In the genomic region with DNA sequence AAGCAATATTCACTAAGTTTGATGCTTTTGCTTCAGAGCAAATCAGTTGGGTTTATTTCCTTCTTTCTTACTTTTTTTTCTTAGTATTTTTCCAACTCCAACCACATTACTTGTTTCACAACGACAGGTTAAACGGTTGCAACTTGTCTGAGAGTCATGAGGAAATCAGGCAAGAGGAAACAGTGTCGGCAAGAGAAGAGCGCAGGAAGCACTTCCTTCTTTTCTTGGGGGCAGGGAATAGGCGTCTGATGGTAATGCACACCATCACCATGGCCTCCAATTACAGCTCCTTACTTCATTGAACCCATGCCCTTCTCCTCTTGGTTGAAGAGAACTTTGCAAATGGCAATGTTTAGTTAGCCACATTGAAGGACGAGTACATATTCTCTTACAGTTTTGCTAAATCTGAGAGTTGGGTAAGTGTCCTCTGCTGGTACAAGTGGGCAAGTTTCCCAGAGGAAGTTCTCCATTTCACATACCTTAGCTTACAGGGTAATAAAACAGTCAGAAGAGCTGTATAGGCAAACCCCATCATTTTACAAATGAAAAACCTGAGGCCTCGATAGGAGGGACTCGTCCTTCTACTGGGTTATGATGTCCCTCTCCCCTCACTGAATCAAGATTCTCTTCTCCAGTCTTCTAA, we compare ENCODE assay signal across 19 cellular contexts. TPM values are rescaled to one million over a fixed set of nuclear protein-coding genes. Genes with fewer than 3 reads are reported as not detected.
DNase-seq lines count a peak whose midpoint lies in the region; ATAC-seq, FAIRE-seq and TF ChIP-seq lines count a peak whose summit lies in the region.
"Had no signal": no experiment of that assay in that cellular context is flagged by ENCODE, and none has a peak within 500 bp of the region (broad histone marks: within the 10 kb centered on the region; RNA-seq: fewer than 3 reads in every experiment).

No MANE protein-coding gene starts in this region.

- DNase-seq in GM12891 (ENCODE audit: insufficient read length, low spot score) (no peak), NOMO-1 treated with DMSO at 0.1 percent for 48 hours (lab: John Stamatoyannopoulos, UW; ENCODE audit: unreplicated experiment) (peak; percentile 97), ecto neural progenitor cell (ENCODE audit: low spot score) (no peak), COR-L47 (lab: John Stamatoyannopoulos, UW) (no peak), H7 (no peak)
- DNase-seq in naive thymus-derived CD4-positive, alpha-beta T cell, result no peak
- DNase-seq in activated T-cell treated with anti-CD3 and anti-CD28 coated beads, Interleukin-2, amount 50 U/mL, for 48 hours, result no peak
- DNase-seq: activated CD4-positive, alpha-beta T cell treated with anti-CD3 and anti-CD28 coated beads, Interleukin-2, amount 10 ng/mL, durations not matched to agents 7 days and 5 days; activated naive CD4-positive, alpha-beta T cell treated with anti-CD3 and anti-CD28 coated beads, Interleukin-2, amount 50 U/mL, for 16 hours; dermis blood vessel endothelial cell; DMS153; heart left ventricle; islet precursor cell; NCI-H446; stimulated activated CD4-positive, alpha-beta T cell treated with anti-CD3 and anti-CD28 coated beads, Interleukin-4, amount 100 ng/mL, for 1 hour had no signal

- H3K27me3 Mint-ChIP-seq in dendritic cell treated with granulocyte-macrophage colony-stimulating factor and Interleukin-4, amounts not matched to agents 40 ng/mL and 50 ng/mL, for 4 days, result no peaks in the 10 kb centered on the region
- peaks cover 0 to 18% (median 14%) of the 10 kb centered on the region in 5 donors for H3K27me3 Mint-ChIP-seq in naive thymus-derived CD4-positive, alpha-beta T cell
- H3K27me3 Mint-ChIP-seq: activated CD4-positive, alpha-beta T cell treated with anti-CD3 and anti-CD28 coated beads, Interleukin-2, amount 10 ng/mL, durations not matched to agents 7 days and 5 days had no signal

- H3K4me1 Mint-ChIP-seq in dendritic cell treated with granulocyte-macrophage colony-stimulating factor and Interleukin-4, amounts not matched to agents 40 ng/mL and 50 ng/mL, for 4 days (ENCODE audit: low read depth), result peaks cover 51% of the 10 kb centered on the region
- H3K4me1 Mint-ChIP-seq in naive thymus-derived CD4-positive, alpha-beta T cell, result peaks cover 0 to 14% (median 0%) of the 10 kb centered on the region in 7 donors

- CTCF ChIA-PET in naive thymus-derived CD4-positive, alpha-beta T cell (lab: Charles Lee), result no interaction called here

- H3K27ac ChIP-seq in naive thymus-derived CD4-positive, alpha-beta T cell (ENCODE audit: low read depth, low read length), result no peak overlapping the region
- H3K27ac ChIP-seq: suprapubic skin had no signal

- H3K27me3 ChIP-seq in naive thymus-derived CD4-positive, alpha-beta T cell (ENCODE audit: control insufficient read depth in 2 of 2, insufficient read depth in 2 of 2, low read length in 2 of 2), result no peaks in the 10 kb centered on the region
- no peaks in the 10 kb centered on the region for H3K27me3 ChIP-seq in H7 (ENCODE audit: control insufficient read depth, insufficient read depth, low read length)
- H3K27me3 ChIP-seq: heart left ventricle, suprapubic skin had no signal

- FAIRE-seq in GM12891 (lab: Jason Lieb, UNC), result no peak

- no peak overlapping the region for H3K4me3 ChIP-seq in naive thymus-derived CD4-positive, alpha-beta T cell (ENCODE audit: low read length)
- H3K4me3 ChIP-seq in H7 (ENCODE audit: insufficient read depth, low read depth, low read length), result no peak overlapping the region
- H3K4me3 ChIP-seq: heart left ventricle, suprapubic skin had no signal

- no peaks in the 10 kb centered on the region for H3K9me3 ChIP-seq in naive thymus-derived CD4-positive, alpha-beta T cell (ENCODE audit: control insufficient read depth in 2 of 3, low read length in 3 of 3)
- H3K9me3 ChIP-seq: heart left ventricle, suprapubic skin had no signal

- intact Hi-C loops in dendritic cell treated with granulocyte-macrophage colony-stimulating factor and Interleukin-4, amounts not matched to agents 40 ng/mL and 50 ng/mL, for 4 days (cut with micrococcal nuclease), result loop anchor here (10.0 kb wide), 1 partner anchor 133 kb away; the partner anchor contains the start of gene CXCL1
- intact Hi-C loops in naive thymus-derived CD4-positive, alpha-beta T cell (cut with micrococcal nuclease), result no loop called here

- ATAC-seq in naive thymus-derived CD4-positive, alpha-beta T cell, result peak; percentile 65
- ATAC-seq: esophagus mucosa had no signal

- no peaks in the 10 kb centered on the region for H3K36me3 Mint-ChIP-seq in dendritic cell treated with granulocyte-macrophage colony-stimulating factor and Interleukin-4, amounts not matched to agents 40 ng/mL and 50 ng/mL, for 4 days (ENCODE audit: low read depth)
- no peaks in the 10 kb centered on the region for H3K36me3 Mint-ChIP-seq in naive thymus-derived CD4-positive, alpha-beta T cell

- no peaks in the 10 kb centered on the region for H3K36me3 ChIP-seq in naive thymus-derived CD4-positive, alpha-beta T cell (ENCODE audit: control insufficient read depth in 2 of 3, insufficient read depth in 3 of 3, low read length in 3 of 3)
- no peaks in the 10 kb centered on the region for H3K36me3 ChIP-seq in H7 (replicated peaks; ENCODE audit: control insufficient read depth, insufficient read depth, low read length)
- H3K36me3 ChIP-seq: heart left ventricle, suprapubic skin had no signal

- no peaks in the 10 kb centered on the region for H3K9me3 Mint-ChIP-seq in dendritic cell treated with granulocyte-macrophage colony-stimulating factor and Interleukin-4, amounts not matched to agents 40 ng/mL and 50 ng/mL, for 4 days
- peaks cover 0 to 2% (median 0%) of the 10 kb centered on the region in 11 donors for H3K9me3 Mint-ChIP-seq in naive thymus-derived CD4-positive, alpha-beta T cell
- H3K9me3 Mint-ChIP-seq: activated CD4-positive, alpha-beta T cell treated with anti-CD3 and anti-CD28 coated beads, Interleukin-2, amount 10 ng/mL, durations not matched to agents 7 days and 5 days had no signal

- POLR2A ChIA-PET in naive thymus-derived CD4-positive, alpha-beta T cell (lab: Charles Lee), result no interaction called here

- TF ChIP-seq POLR2A in GM12891 (IDR thresholded peaks at IDR 0.05; ENCODE audit: low read depth, low read length), result no peak

- peak overlapping the region; percentile 24 for H3K27ac Mint-ChIP-seq in dendritic cell treated with granulocyte-macrophage colony-stimulating factor and Interleukin-4, amounts not matched to agents 40 ng/mL and 50 ng/mL, for 4 days
- H3K27ac Mint-ChIP-seq in naive thymus-derived CD4-positive, alpha-beta T cell, result no peak overlapping the region
- H3K27ac Mint-ChIP-seq: activated CD4-positive, alpha-beta T cell treated with anti-CD3 and anti-CD28 coated beads, Interleukin-2, amount 10 ng/mL, durations not matched to agents 7 days and 5 days; B cell had no signal

- H3K4me3 Mint-ChIP-seq in dendritic cell treated with granulocyte-macrophage colony-stimulating factor and Interleukin-4, amounts not matched to agents 40 ng/mL and 50 ng/mL, for 4 days, result no peak overlapping the region
- H3K4me3 Mint-ChIP-seq in naive thymus-derived CD4-positive, alpha-beta T cell, result no peak overlapping the region
- H3K4me3 Mint-ChIP-seq: activated CD4-positive, alpha-beta T cell treated with anti-CD3 and anti-CD28 coated beads, Interleukin-2, amount 10 ng/mL, durations not matched to agents 7 days and 5 days; B cell had no signal

- H3K4me1 ChIP-seq in naive thymus-derived CD4-positive, alpha-beta T cell (ENCODE audit: control insufficient read depth in 2 of 2, insufficient read depth in 2 of 2, low read length in 2 of 2), result no peaks in the 10 kb centered on the region

TF ChIP-seq in GM12891, 5 proteins besides CTCF, POLR2A, EP300 and RAD21:
- TF ChIP-seq SPI1 (IDR thresholded peaks at IDR 0.05; ENCODE audit: low read depth, low read length) (peak; percentile 56), PAX5 (IDR thresholded peaks at IDR 0.05; ENCODE audit: insufficient read depth, low read length, severe bottlenecking) (no peak)

RNA-seq across cellular contexts. Expression of gene CXCL8, which starts 8.3 kb away (rescaled TPM):
- polyA plus RNA-seq in GM12891 (2012; ENCODE audit: low read depth, missing spikeins), result 0.60 TPM
- 100 to 1,000 TPM in 2 of 5 experiments, 1 to 10 TPM in 3; 1.8 to 501 (median 4.4) TPM for total RNA-seq in naive thymus-derived CD4-positive, alpha-beta T cell
- polyA plus RNA-seq in naive thymus-derived CD4-positive, alpha-beta T cell, result under 1 TPM in 1 of 2 donors, not detected in 1; 0.20 TPM
- not detected in 2 replicates for total RNA-seq in H7 (2014; rRNA removed; shearing (Covaris generic))
